Comparison of ENCODE assay signal across 19 cellular contexts in the genomic region with DNA sequence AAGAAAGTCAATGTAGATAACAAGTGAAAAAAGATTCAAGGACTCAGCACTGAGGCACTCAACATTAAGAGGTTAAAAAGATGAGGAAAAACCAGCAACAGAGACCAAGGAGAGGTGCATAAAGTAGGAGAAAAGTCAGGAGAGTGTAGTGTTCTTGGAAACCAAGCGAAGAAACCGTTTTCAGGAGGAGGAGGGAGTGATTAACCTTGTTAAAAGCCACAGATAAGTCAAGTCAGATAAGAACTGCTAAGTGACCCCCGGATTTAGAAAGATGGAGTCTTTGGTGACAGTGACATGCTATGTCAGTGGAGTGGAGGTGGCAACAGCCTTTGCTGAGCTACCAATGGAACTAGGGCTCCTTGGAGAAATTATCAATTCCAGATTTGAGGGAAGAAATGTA. TPM values are rescaled to one million over a fixed set of nuclear protein-coding genes. Genes with fewer than 3 reads are reported as not detected.
DNase-seq lines count a peak whose midpoint lies in the region; ATAC-seq and TF ChIP-seq lines count a peak whose summit lies in the region.
"Had no signal": no experiment of that assay in that cellular context is flagged by ENCODE, and none has a peak within 500 bp of the region (broad histone marks: within the 10 kb centered on the region; RNA-seq: fewer than 3 reads in every experiment).

No MANE protein-coding gene starts in this region.

- no peak for ATAC-seq in right cardiac atrium
- ATAC-seq in activated naive CD8-positive, alpha-beta T cell treated with anti-CD3 and anti-CD28 coated beads, Interleukin-2, amount 50 U/mL, for 24 hours: no peak
- ATAC-seq: CD8-positive, alpha-beta T cell had no signal

- H3K4me2 ChIP-seq in PC-9: no peak overlapping the region
- H3K4me2 ChIP-seq: BLaER1 had no signal

- H3K4me3 Mint-ChIP-seq in endodermal cell: no peak overlapping the region
- no peak overlapping the region for H3K4me3 Mint-ChIP-seq in activated naive CD8-positive, alpha-beta T cell treated with anti-CD3 and anti-CD28 coated beads, Interleukin-2, amount 50 U/mL, for 24 hours
- H3K4me3 Mint-ChIP-seq: B cell; CD4-positive, CD25-positive, alpha-beta regulatory T cell; CD8-positive, alpha-beta T cell; HFFc6 had no signal

- no peaks in the 10 kb centered on the region for H3K27me3 Mint-ChIP-seq in endodermal cell (ENCODE audit: insufficient read depth)
- H3K27me3 Mint-ChIP-seq in activated naive CD8-positive, alpha-beta T cell treated with anti-CD3 and anti-CD28 coated beads, Interleukin-2, amount 50 U/mL, for 24 hours: peaks cover 12% of the 10 kb centered on the region

- POLR2A ChIA-PET in PC-9 (lab: Charles Lee; ENCODE audit: unreplicated experiment): no interaction called here

- peak overlapping the region; percentile 10; the same call in 1 of the 2 replicates for H2AFZ ChIP-seq in PC-9
- H2AFZ ChIP-seq: GM23248 had no signal

- H3K36me3 Mint-ChIP-seq in endodermal cell (ENCODE audit: low read depth): peaks cover 3% of the 10 kb centered on the region
- no peaks in the 10 kb centered on the region for H3K36me3 Mint-ChIP-seq in activated naive CD8-positive, alpha-beta T cell treated with anti-CD3 and anti-CD28 coated beads, Interleukin-2, amount 50 U/mL, for 24 hours (ENCODE audit: low read depth)
- H3K36me3 Mint-ChIP-seq: CD4-positive, CD25-positive, alpha-beta regulatory T cell had no signal

- H3K36me3 ChIP-seq in cardiac muscle cell (no peaks in the 10 kb centered on the region), PC-9 (ENCODE audit: low read depth) (no peaks in the 10 kb centered on the region), endodermal cell (ENCODE audit: control insufficient read depth, insufficient read depth, low read length) (no peaks in the 10 kb centered on the region)
- H3K36me3 ChIP-seq: BLaER1, HAP-1 had no signal

- H4K20me1 ChIP-seq in PC-9 (ENCODE audit: insufficient read depth): no peaks in the 10 kb centered on the region
- H4K20me1 ChIP-seq: BLaER1 had no signal

- H3K9me3 ChIP-seq in cardiac muscle cell (ENCODE audit: low read depth) (no peaks in the 10 kb centered on the region), right cardiac atrium (ENCODE audit: control insufficient read depth, low read length) (no peaks in the 10 kb centered on the region), PC-9 (ENCODE audit: insufficient read depth, low read depth) (peaks cover 17% of the 10 kb centered on the region), endodermal cell (ENCODE audit: control insufficient read depth, low read length) (peaks cover 43% of the 10 kb centered on the region)

- H3K79me2 ChIP-seq in PC-9 (ENCODE audit: low read depth): no peaks in the 10 kb centered on the region

- no peaks in the 10 kb centered on the region for H3K27me3 ChIP-seq in cardiac muscle cell
- no peaks in the 10 kb centered on the region for H3K27me3 ChIP-seq in right cardiac atrium (ENCODE audit: control insufficient read depth, insufficient read depth)
- H3K27me3 ChIP-seq in PC-9 (ENCODE audit: insufficient read depth, low read depth): peaks cover 41% of the 10 kb centered on the region
- no peaks in the 10 kb centered on the region for H3K27me3 ChIP-seq in endodermal cell (ENCODE audit: control insufficient read depth, insufficient read depth, low read length, poor library complexity, severe bottlenecking)
- H3K27me3 ChIP-seq: BLaER1 had no signal

- intact Hi-C loops in right cardiac atrium (cut with DNase I) (no loop called here), PC-9 (cut with micrococcal nuclease; ENCODE audit: unreplicated experiment) (no loop called here)

- H3K4me1 Mint-ChIP-seq in endodermal cell: peaks cover 23% of the 10 kb centered on the region
- H3K4me1 Mint-ChIP-seq in activated naive CD8-positive, alpha-beta T cell treated with anti-CD3 and anti-CD28 coated beads, Interleukin-2, amount 50 U/mL, for 24 hours: no peaks in the 10 kb centered on the region
- H3K4me1 Mint-ChIP-seq: B cell; CD4-positive, CD25-positive, alpha-beta regulatory T cell had no signal

- H3K9me3 Mint-ChIP-seq in endodermal cell: peaks cover 37% of the 10 kb centered on the region
- H3K9me3 Mint-ChIP-seq in activated naive CD8-positive, alpha-beta T cell treated with anti-CD3 and anti-CD28 coated beads, Interleukin-2, amount 50 U/mL, for 24 hours: peaks cover 12% of the 10 kb centered on the region

- TF ChIP-seq CTCF in cardiac muscle cell (IDR thresholded peaks at IDR 0.05; ENCODE audit: low read depth, low read length) (no peak), PC-9 (conservative IDR thresholded peaks at IDR 0.05) (no peak), endodermal cell (conservative IDR thresholded peaks at IDR 0.05) (no peak)

- no peaks in the 10 kb centered on the region for H3K9me2 ChIP-seq in PC-9 (ENCODE audit: insufficient read depth)

- 20% methylated on average over 3 of the region's 3 CpGs for WGBS in right cardiac atrium
- WGBS in endodermal cell (ENCODE audit: insufficient coverage in 1 of 2, insufficient read length in 1 of 2), 2 experiments: 52 to 75% methylated on average over 3 of the region's 3 CpGs

- H3F3A ChIP-seq in PC-9 (ENCODE audit: insufficient read depth, low read depth): no peaks in the 10 kb centered on the region

- H3K9ac ChIP-seq in endodermal cell (ENCODE audit: extremely low read depth, low read length, poor library complexity, severe bottlenecking): no peak overlapping the region
- H3K9ac ChIP-seq: BLaER1, GM23248 had no signal

- CTCF ChIA-PET in PC-9 (lab: Charles Lee): no interaction called here

- H3K4me1 ChIP-seq in cardiac muscle cell (ENCODE audit: low read depth) (peaks cover 22% of the 10 kb centered on the region), right cardiac atrium (ENCODE audit: control insufficient read depth, insufficient read depth, low read length) (no peaks in the 10 kb centered on the region), PC-9 (replicated peaks; ENCODE audit: insufficient read depth) (no peaks in the 10 kb centered on the region), endodermal cell (ENCODE audit: control insufficient read depth, insufficient read depth, low read length) (no peaks in the 10 kb centered on the region)
- H3K4me1 ChIP-seq: BLaER1, HAP-1 had no signal

- no peak for DNase-seq in cardiac muscle cell (ENCODE audit: low read depth in 1 of 2, low spot score in 1 of 2)
- no peak for DNase-seq in right cardiac atrium
- no peak for DNase-seq in PC-9
- no peak for DNase-seq in endodermal cell
- no peak for DNase-seq in inferior parietal cortex (ENCODE audit: extremely low spot score)
- DNase-seq in activated naive CD8-positive, alpha-beta T cell treated with anti-CD3 and anti-CD28 coated beads, Interleukin-2, amount 50 U/mL, for 24 hours: no peak
- DNase-seq: Calu3; CD4-positive, CD25-positive, alpha-beta regulatory T cell; CD8-positive, alpha-beta T cell; DMS53; DMS79 treated with DMSO at 0.1 percent for 48 hours; GF-D8; GM23248; HFFc6 had no signal

- H3K27ac Mint-ChIP-seq in endodermal cell: peak overlapping the region; percentile 3
- H3K27ac Mint-ChIP-seq in activated naive CD8-positive, alpha-beta T cell treated with anti-CD3 and anti-CD28 coated beads, Interleukin-2, amount 50 U/mL, for 24 hours: no peak overlapping the region
- H3K27ac Mint-ChIP-seq: B cell; CD8-positive, alpha-beta T cell; HFFc6 had no signal

- peak overlapping the region; percentile 36 for H3K27ac ChIP-seq in cardiac muscle cell
- H3K27ac ChIP-seq in right cardiac atrium (ENCODE audit: low read length): no peak overlapping the region
- H3K27ac ChIP-seq in PC-9: no peak overlapping the region
- H3K27ac ChIP-seq in endodermal cell (ENCODE audit: low read depth, low read length): no peak overlapping the region
- H3K27ac ChIP-seq: 22Rv1, BLaER1, C4-2B, GM23248 had no signal

- BruUV-seq in PC-9 (replicated peaks; lab: Mats Ljungman, UMichigan): no TSS peak

- H3K4me3 ChIP-seq in cardiac muscle cell (no peak overlapping the region), right cardiac atrium (ENCODE audit: low read length) (no peak overlapping the region), PC-9 (no peak overlapping the region), endodermal cell (ENCODE audit: low read length) (peak overlapping the region; percentile 32)
- H3K4me3 ChIP-seq: BLaER1, GM23248, HAP-1 had no signal

RNA-seq across cellular contexts. Expression of a gene that starts 13.9 kb away (rescaled TPM):
- total RNA-seq in cardiac muscle cell (22.2 and 27.2 TPM in 2 replicates), right cardiac atrium (10 to 100 TPM; 10.2 to 14.5 (median 13.1) TPM), PC-9 (2021) (22.4 and 25.1 TPM in 2 replicates), endodermal cell (10 to 100 TPM; 45.8 to 53.7 TPM)
- polyA plus RNA-seq in cardiac muscle cell (40.5 and 45.6 TPM in 2 replicates), right cardiac atrium (19.1 TPM)
- polyA plus RNA-seq in endodermal cell (2013, experiment 1 of 2): 47.8 TPM
- 48.5 TPM for polyA plus RNA-seq in endodermal cell (2013, experiment 2 of 2)
